In the genomic region with DNA sequence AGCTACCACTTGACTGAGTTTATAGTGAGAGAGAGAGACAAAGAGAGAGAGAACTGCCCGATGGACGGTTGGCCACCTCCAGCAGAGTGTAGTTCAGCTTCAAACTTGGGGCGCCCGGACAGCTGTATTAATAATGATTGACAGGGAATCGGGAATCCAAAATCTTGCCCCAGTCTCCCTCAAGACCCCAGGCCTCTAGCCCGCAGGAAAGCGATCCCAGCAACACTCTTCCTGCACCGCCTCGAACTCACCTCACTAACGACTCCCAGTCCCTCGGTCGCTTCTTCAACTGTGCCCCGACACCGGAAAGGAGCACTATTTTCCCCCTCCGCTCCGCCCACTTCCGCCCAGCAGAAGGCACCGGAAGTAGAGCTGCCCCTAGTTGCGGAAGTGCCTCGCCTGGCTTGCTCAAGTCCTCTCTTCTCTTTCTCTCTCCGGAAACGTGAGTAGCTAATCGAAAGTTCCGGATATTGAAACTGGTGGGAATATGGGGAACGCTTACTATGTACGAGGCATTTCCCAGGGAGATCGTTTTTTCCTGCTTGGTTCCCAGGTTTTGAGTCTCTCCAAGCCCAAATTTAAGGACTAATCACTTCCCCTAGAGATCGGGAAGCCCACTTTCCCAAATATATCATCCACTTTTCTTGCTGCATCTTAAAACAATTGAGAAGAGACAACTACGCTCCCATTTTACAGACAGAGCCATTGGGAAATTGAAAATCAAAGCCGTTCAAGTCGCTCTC, we compare ENCODE assay signal across 1 cellular context.
TF ChIP-seq lines count a peak whose summit lies in the region.

A gene with protein sequence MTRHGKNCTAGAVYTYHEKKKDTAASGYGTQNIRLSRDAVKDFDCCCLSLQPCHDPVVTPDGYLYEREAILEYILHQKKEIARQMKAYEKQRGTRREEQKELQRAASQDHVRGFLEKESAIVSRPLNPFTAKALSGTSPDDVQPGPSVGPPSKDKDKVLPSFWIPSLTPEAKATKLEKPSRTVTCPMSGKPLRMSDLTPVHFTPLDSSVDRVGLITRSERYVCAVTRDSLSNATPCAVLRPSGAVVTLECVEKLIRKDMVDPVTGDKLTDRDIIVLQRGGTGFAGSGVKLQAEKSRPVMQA (minus strand): TSS at position 293 of the 743 bp plus-strand sequence. CDS start 19,865 bp downstream, outside the sequence.

TF ChIP-seq in HEK293, 187 proteins besides CTCF, POLR2A, EP300 and RAD21 (continued from another document and continues in another):
- TF ChIP-seq, protein P1, sequence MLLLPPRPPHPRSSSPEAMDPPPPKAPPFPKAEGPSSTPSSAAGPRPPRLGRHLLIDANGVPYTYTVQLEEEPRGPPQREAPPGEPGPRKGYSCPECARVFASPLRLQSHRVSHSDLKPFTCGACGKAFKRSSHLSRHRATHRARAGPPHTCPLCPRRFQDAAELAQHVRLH (tag by site-specific recombination; IDR thresholded peaks at IDR 0.05): peak; percentile 98
- TF ChIP-seq ZNF221 (tag by site-specific recombination; IDR thresholded peaks at IDR 0.05; ENCODE audit: borderline replicate concordance): no peak; the same call in 1 of the 2 replicates
- TF ChIP-seq SP2 (tag by site-specific recombination; IDR thresholded peaks at IDR 0.05): peak; percentile 89
- TF ChIP-seq, protein P2, sequence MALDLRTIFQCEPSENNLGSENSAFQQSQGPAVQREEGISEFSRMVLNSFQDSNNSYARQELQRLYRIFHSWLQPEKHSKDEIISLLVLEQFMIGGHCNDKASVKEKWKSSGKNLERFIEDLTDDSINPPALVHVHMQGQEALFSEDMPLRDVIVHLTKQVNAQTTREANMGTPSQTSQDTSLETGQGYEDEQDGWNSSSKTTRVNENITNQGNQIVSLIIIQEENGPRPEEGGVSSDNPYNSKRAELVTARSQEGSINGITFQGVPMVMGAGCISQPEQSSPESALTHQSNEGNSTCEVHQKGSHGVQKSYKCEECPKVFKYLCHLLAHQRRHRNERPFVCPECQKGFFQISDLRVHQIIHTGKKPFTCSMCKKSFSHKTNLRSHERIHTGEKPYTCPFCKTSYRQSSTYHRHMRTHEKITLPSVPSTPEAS (tag by site-specific recombination; IDR thresholded peaks at IDR 0.05): no peak; the same call in 1 of the 2 replicates
- peak; percentile 71 for TF ChIP-seq ZFHX2 (tag by site-specific recombination; conservative IDR thresholded peaks at IDR 0.05)
- no peak for TF ChIP-seq ZNF48 (tag by site-specific recombination; IDR thresholded peaks at IDR 0.05)
- no peak for TF ChIP-seq HOXA7 (CRISPR knock-in tag; IDR thresholded peaks at IDR 0.05; ENCODE audit: borderline replicate concordance)
- no peak for TF ChIP-seq ZNF426 (tag by site-specific recombination; IDR thresholded peaks at IDR 0.05)
- TF ChIP-seq ZNF654 (tag by site-specific recombination; IDR thresholded peaks at IDR 0.05; ENCODE audit: low read depth): no peak
- TF ChIP-seq, protein P3, sequence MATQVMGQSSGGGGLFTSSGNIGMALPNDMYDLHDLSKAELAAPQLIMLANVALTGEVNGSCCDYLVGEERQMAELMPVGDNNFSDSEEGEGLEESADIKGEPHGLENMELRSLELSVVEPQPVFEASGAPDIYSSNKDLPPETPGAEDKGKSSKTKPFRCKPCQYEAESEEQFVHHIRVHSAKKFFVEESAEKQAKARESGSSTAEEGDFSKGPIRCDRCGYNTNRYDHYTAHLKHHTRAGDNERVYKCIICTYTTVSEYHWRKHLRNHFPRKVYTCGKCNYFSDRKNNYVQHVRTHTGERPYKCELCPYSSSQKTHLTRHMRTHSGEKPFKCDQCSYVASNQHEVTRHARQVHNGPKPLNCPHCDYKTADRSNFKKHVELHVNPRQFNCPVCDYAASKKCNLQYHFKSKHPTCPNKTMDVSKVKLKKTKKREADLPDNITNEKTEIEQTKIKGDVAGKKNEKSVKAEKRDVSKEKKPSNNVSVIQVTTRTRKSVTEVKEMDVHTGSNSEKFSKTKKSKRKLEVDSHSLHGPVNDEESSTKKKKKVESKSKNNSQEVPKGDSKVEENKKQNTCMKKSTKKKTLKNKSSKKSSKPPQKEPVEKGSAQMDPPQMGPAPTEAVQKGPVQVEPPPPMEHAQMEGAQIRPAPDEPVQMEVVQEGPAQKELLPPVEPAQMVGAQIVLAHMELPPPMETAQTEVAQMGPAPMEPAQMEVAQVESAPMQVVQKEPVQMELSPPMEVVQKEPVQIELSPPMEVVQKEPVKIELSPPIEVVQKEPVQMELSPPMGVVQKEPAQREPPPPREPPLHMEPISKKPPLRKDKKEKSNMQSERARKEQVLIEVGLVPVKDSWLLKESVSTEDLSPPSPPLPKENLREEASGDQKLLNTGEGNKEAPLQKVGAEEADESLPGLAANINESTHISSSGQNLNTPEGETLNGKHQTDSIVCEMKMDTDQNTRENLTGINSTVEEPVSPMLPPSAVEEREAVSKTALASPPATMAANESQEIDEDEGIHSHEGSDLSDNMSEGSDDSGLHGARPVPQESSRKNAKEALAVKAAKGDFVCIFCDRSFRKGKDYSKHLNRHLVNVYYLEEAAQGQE (tag by site-specific recombination; IDR thresholded peaks at IDR 0.05): no peak
- TF ChIP-seq ZNF311 (tag by site-specific recombination; IDR thresholded peaks at IDR 0.05; ENCODE audit: borderline replicate concordance): no peak
- TF ChIP-seq MZF1 (tag by site-specific recombination; IDR thresholded peaks at IDR 0.05; ENCODE audit: borderline replicate concordance): no peak
- 0 out of 2 replicates have a peak, but pooled peaks have one; percentile 47 for TF ChIP-seq SALL2 (tag by site-specific recombination; IDR thresholded peaks at IDR 0.05; ENCODE audit: borderline replicate concordance)
- TF ChIP-seq ZNF223 (tag by site-specific recombination; IDR thresholded peaks at IDR 0.05): no peak
- no peak for TF ChIP-seq ZNF707 (tag by site-specific recombination; IDR thresholded peaks at IDR 0.05)
- TF ChIP-seq, protein P4, sequence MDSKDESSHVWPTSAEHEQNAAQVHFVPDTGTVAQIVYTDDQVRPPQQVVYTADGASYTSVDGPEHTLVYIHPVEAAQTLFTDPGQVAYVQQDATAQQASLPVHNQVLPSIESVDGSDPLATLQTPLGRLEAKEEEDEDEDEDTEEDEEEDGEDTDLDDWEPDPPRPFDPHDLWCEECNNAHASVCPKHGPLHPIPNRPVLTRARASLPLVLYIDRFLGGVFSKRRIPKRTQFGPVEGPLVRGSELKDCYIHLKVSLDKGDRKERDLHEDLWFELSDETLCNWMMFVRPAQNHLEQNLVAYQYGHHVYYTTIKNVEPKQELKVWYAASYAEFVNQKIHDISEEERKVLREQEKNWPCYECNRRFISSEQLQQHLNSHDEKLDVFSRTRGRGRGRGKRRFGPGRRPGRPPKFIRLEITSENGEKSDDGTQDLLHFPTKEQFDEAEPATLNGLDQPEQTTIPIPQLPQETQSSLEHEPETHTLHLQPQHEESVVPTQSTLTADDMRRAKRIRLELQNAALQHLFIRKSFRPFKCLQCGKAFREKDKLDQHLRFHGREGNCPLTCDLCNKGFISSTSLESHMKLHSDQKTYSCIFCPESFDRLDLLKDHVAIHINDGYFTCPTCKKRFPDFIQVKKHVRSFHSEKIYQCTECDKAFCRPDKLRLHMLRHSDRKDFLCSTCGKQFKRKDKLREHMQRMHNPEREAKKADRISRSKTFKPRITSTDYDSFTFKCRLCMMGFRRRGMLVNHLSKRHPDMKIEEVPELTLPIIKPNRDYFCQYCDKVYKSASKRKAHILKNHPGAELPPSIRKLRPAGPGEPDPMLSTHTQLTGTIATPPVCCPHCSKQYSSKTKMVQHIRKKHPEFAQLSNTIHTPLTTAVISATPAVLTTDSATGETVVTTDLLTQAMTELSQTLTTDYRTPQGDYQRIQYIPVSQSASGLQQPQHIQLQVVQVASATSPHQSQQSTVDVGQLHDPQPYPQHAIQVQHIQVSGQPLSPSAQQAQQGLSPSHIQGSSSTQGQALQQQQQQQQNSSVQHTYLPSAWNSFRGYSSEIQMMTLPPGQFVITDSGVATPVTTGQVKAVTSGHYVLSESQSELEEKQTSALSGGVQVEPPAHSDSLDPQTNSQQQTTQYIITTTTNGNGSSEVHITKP (tag by site-specific recombination; IDR thresholded peaks at IDR 0.05): peak; percentile 52; the same call in 1 of the 2 replicates
- TF ChIP-seq, protein P5, sequence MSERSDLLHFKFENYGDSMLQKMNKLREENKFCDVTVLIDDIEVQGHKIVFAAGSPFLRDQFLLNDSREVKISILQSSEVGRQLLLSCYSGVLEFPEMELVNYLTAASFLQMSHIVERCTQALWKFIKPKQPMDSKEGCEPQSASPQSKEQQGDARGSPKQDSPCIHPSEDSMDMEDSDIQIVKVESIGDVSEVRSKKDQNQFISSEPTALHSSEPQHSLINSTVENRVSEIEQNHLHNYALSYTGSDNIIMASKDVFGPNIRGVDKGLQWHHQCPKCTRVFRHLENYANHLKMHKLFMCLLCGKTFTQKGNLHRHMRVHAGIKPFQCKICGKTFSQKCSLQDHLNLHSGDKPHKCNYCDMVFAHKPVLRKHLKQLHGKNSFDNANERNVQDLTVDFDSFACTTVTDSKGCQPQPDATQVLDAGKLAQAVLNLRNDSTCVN (tag by site-specific recombination; optimal IDR thresholded peaks at IDR 0.05): no peak
- TF ChIP-seq, protein P6, sequence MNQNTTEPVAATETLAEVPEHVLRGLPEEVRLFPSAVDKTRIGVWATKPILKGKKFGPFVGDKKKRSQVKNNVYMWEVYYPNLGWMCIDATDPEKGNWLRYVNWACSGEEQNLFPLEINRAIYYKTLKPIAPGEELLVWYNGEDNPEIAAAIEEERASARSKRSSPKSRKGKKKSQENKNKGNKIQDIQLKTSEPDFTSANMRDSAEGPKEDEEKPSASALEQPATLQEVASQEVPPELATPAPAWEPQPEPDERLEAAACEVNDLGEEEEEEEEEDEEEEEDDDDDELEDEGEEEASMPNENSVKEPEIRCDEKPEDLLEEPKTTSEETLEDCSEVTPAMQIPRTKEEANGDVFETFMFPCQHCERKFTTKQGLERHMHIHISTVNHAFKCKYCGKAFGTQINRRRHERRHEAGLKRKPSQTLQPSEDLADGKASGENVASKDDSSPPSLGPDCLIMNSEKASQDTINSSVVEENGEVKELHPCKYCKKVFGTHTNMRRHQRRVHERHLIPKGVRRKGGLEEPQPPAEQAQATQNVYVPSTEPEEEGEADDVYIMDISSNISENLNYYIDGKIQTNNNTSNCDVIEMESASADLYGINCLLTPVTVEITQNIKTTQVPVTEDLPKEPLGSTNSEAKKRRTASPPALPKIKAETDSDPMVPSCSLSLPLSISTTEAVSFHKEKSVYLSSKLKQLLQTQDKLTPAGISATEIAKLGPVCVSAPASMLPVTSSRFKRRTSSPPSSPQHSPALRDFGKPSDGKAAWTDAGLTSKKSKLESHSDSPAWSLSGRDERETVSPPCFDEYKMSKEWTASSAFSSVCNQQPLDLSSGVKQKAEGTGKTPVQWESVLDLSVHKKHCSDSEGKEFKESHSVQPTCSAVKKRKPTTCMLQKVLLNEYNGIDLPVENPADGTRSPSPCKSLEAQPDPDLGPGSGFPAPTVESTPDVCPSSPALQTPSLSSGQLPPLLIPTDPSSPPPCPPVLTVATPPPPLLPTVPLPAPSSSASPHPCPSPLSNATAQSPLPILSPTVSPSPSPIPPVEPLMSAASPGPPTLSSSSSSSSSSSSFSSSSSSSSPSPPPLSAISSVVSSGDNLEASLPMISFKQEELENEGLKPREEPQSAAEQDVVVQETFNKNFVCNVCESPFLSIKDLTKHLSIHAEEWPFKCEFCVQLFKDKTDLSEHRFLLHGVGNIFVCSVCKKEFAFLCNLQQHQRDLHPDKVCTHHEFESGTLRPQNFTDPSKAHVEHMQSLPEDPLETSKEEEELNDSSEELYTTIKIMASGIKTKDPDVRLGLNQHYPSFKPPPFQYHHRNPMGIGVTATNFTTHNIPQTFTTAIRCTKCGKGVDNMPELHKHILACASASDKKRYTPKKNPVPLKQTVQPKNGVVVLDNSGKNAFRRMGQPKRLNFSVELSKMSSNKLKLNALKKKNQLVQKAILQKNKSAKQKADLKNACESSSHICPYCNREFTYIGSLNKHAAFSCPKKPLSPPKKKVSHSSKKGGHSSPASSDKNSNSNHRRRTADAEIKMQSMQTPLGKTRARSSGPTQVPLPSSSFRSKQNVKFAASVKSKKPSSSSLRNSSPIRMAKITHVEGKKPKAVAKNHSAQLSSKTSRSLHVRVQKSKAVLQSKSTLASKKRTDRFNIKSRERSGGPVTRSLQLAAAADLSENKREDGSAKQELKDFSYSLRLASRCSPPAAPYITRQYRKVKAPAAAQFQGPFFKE (tag by site-specific recombination; IDR thresholded peaks at IDR 0.05; ENCODE audit: borderline replicate concordance): no peak
- no peak for TF ChIP-seq ZNF404 (tag by site-specific recombination; IDR thresholded peaks at IDR 0.05)
- TF ChIP-seq, protein P7, sequence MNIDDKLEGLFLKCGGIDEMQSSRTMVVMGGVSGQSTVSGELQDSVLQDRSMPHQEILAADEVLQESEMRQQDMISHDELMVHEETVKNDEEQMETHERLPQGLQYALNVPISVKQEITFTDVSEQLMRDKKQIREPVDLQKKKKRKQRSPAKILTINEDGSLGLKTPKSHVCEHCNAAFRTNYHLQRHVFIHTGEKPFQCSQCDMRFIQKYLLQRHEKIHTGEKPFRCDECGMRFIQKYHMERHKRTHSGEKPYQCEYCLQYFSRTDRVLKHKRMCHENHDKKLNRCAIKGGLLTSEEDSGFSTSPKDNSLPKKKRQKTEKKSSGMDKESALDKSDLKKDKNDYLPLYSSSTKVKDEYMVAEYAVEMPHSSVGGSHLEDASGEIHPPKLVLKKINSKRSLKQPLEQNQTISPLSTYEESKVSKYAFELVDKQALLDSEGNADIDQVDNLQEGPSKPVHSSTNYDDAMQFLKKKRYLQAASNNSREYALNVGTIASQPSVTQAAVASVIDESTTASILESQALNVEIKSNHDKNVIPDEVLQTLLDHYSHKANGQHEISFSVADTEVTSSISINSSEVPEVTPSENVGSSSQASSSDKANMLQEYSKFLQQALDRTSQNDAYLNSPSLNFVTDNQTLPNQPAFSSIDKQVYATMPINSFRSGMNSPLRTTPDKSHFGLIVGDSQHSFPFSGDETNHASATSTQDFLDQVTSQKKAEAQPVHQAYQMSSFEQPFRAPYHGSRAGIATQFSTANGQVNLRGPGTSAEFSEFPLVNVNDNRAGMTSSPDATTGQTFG (tag by site-specific recombination; IDR thresholded peaks at IDR 0.05; ENCODE audit: borderline replicate concordance): peak; percentile 85; the same call in 1 of the 2 replicates
- TF ChIP-seq ZNF169 (tag by site-specific recombination; IDR thresholded peaks at IDR 0.05): no peak
- no peak for TF ChIP-seq ZNF624 (tag by site-specific recombination; IDR thresholded peaks at IDR 0.05)
- 0 out of 2 replicates have a peak, but pooled peaks have one; percentile 44 for TF ChIP-seq TRIM28 (IDR thresholded peaks at IDR 0.05; ENCODE audit: borderline replicate concordance, low read length)
- TF ChIP-seq, protein P8, sequence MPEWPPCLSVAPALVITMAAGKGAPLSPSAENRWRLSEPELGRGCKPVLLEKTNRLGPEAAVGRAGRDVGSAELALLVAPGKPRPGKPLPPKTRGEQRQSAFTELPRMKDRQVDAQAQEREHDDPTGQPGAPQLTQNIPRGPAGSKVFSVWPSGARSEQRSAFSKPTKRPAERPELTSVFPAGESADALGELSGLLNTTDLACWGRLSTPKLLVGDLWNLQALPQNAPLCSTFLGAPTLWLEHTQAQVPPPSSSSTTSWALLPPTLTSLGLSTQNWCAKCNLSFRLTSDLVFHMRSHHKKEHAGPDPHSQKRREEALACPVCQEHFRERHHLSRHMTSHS (tag by site-specific recombination; IDR thresholded peaks at IDR 0.05): no peak
- peak; percentile 92 for TF ChIP-seq ZNF24 (tag by site-specific recombination; IDR thresholded peaks at IDR 0.05)
- TF ChIP-seq ZNF596 (tag by site-specific recombination; IDR thresholded peaks at IDR 0.05): no peak
- no peak; the same call in 1 of the 2 replicates for TF ChIP-seq REPIN1 (tag by site-specific recombination; IDR thresholded peaks at IDR 0.05; ENCODE audit: low read depth)
